ENCODE assay signal across 8 cellular contexts in genomic region chr16:67841816-67842508, GRCh38.
DNase-seq lines count a peak whose midpoint lies in the region; ATAC-seq and TF ChIP-seq lines count a peak whose summit lies in the region.

Gene THAP11, plus strand, starts transcription at chr16:67842320. Its CDS starts 235 bp downstream, at chr16:67842555.

- TF ChIP-seq CTCF in VCaP (conservative IDR thresholded peaks at IDR 0.05) = peak; percentile 78

- peak within 1 kb of the TSS; percentile 90 for H3K4me3 ChIP-seq in iPS-20b (ENCODE audit: low read length)
- H3K4me3 ChIP-seq in skin epidermis = peak within 1 kb of the TSS; percentile 67 to 84 (median 71)

- no peaks in the 10 kb centered on the region for H3K36me3 ChIP-seq in iPS-20b (ENCODE audit: insufficient read depth, low read depth, low read length)

- in situ Hi-C loops in T47D (cut with HindIII; ENCODE audit: low pct_unique_long_range_greater_than_20kb, low sequenced_read_pairs) = no loop called here

- H3K27me3 ChIP-seq in iPS-20b (ENCODE audit: insufficient read depth, low read length) = no peaks in the 10 kb centered on the region

- DNase-seq in AG08395 (ENCODE audit: low spot score) (peak; percentile 95), NCI-H2196 (lab: John Stamatoyannopoulos, UW; ENCODE audit: unreplicated experiment) (peak; percentile 85), T47D (ENCODE audit: low read depth in 1 of 2, low spot score in 1 of 2) (peak; percentile 92 to 98)

- ATAC-seq in GM18873 (IDR thresholded peaks at IDR 0.05; ENCODE audit: low FRiP score, unreplicated experiment) (peak; percentile 43), HG03135 (IDR thresholded peaks at IDR 0.05; ENCODE audit: unreplicated experiment) (peak; percentile 39)

- H3K9me3 ChIP-seq in iPS-20b (ENCODE audit: insufficient read depth, low read depth, low read length) = no peaks in the 10 kb centered on the region

- H3K4me1 ChIP-seq in iPS-20b (ENCODE audit: insufficient read depth, low read length) = peaks cover 32% of the 10 kb centered on the region

- H3K27ac ChIP-seq in VCaP (peak within 1 kb of the TSS; percentile 85), iPS-20b (ENCODE audit: low read length) (peak within 1 kb of the TSS; percentile 73), skin epidermis (peak within 1 kb of the TSS; percentile 78 to 100 (median 99))

- H3K9ac ChIP-seq in iPS-20b (ENCODE audit: low read depth, low read length) = peak within 1 kb of the TSS; percentile 87

Comparison
In these comparisons a context has a peak if more than half of its experiments do, and no peak if none do; other contexts are left out.
1. Peak in every context shown above with its lines: DNase-seq, ATAC-seq, H3K4me3 ChIP-seq and H3K27ac ChIP-seq.